In the genomic region with DNA sequence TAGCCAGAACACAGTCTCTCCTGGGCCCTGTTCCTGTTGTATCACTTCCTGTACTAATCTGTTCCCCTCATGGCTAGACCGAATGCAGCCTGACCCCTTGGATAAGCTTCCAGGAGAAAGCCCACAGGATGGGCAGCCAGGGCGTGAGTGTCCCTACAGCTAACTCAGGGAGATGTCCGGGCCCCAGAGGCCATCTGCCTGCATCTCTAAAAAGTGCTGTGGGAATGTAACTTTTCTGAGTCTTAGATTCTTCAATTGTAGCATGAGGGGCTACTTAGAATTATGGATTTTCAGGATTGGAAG, we compare ENCODE assay signal across 8 cellular contexts. TPM values are rescaled to one million over a fixed set of nuclear protein-coding genes. Genes with fewer than 3 reads are reported as not detected.
A peak's percentile ranks its signal among the peaks of the same experiment; 100 is the strongest.
DNase-seq lines count a peak whose midpoint lies in the region; ATAC-seq and TF ChIP-seq lines count a peak whose summit lies in the region.

No MANE protein-coding gene starts in this region.

- no peak for TF ChIP-seq CTCF in coronary artery (IDR thresholded peaks at IDR 0.05)
- TF ChIP-seq CTCF in upper lobe of left lung (IDR thresholded peaks at IDR 0.05) = no peak

- H3K27me3 Mint-ChIP-seq in activated T-cell treated with anti-CD3 and anti-CD28 coated beads, Interleukin-2, amount 50 U/mL, for 24 hours = no peaks in the 10 kb centered on the region

- no peaks in the 10 kb centered on the region for H3K9me3 Mint-ChIP-seq in activated T-cell treated with anti-CD3 and anti-CD28 coated beads, Interleukin-2, amount 50 U/mL, for 24 hours

- H3K27ac ChIP-seq in coronary artery (peak overlapping the region; percentile 97 to 98), muscle layer of duodenum (ENCODE audit: low read length) (peak overlapping the region; percentile 98), upper lobe of left lung (peak overlapping the region; percentile 90 to 99 (median 96))

- H3K4me1 Mint-ChIP-seq in activated T-cell treated with anti-CD3 and anti-CD28 coated beads, Interleukin-2, amount 50 U/mL, for 24 hours (ENCODE audit: low read depth) = peaks cover 74% of the 10 kb centered on the region

- peak overlapping the region; percentile 42 for H3K4me3 ChIP-seq in coronary artery
- H3K4me3 ChIP-seq in muscle layer of duodenum (ENCODE audit: low read depth in 1 of 2, low read length in 2 of 2) = peak overlapping the region in 1 of 2 donors; percentile 50
- no peak overlapping the region for H3K4me3 ChIP-seq in upper lobe of left lung

- H3K36me3 Mint-ChIP-seq in activated T-cell treated with anti-CD3 and anti-CD28 coated beads, Interleukin-2, amount 50 U/mL, for 24 hours (ENCODE audit: low read depth) = no peaks in the 10 kb centered on the region

- H3K36me3 ChIP-seq in muscle layer of duodenum (ENCODE audit: control insufficient read depth in 1 of 2, insufficient read depth in 2 of 2, low read length in 2 of 2) (peaks cover 0 to 50% of the 10 kb centered on the region in 2 donors), upper lobe of left lung (no peaks in the 10 kb centered on the region)

- DNase-seq in activated T-cell treated with anti-CD3 and anti-CD28 coated beads, Interleukin-2, amount 50 U/mL, for 24 hours = no peak
- DNase-seq in activated T-cell treated with anti-CD3 and anti-CD28 coated beads, Interleukin-2, amount 50 U/mL, for 48 hours = no peak
- DNase-seq in coronary artery (ENCODE audit: low spot score) (peak; percentile 76), upper lobe of left lung (no peak)
- no peak for DNase-seq in stimulated activated CD4-positive, alpha-beta T cell treated with anti-CD3 and anti-CD28 coated beads, Interleukin-4, amount 100 ng/mL, for 4 hours

- no peak for ATAC-seq in upper lobe of left lung (ENCODE audit: low FRiP score in 2 of 2)
- no peak for ATAC-seq in HG03378 (IDR thresholded peaks at IDR 0.05; ENCODE audit: unreplicated experiment)
- ATAC-seq in GM18868 (IDR thresholded peaks at IDR 0.05; ENCODE audit: unreplicated experiment) = no peak

- H3K27me3 ChIP-seq in muscle layer of duodenum (ENCODE audit: low read depth, low read length) (no peaks in the 10 kb centered on the region), upper lobe of left lung (no peaks in the 10 kb centered on the region)

- 72 to 76% methylated on average over 3 of the region's 3 CpGs for WGBS in upper lobe of left lung, 2 donors

- no peaks in the 10 kb centered on the region for H3K9me3 ChIP-seq in muscle layer of duodenum (ENCODE audit: control insufficient read depth in 1 of 2, low read length in 2 of 2)
- no peaks in the 10 kb centered on the region for H3K9me3 ChIP-seq in upper lobe of left lung

- TF ChIP-seq EP300 in upper lobe of left lung (IDR thresholded peaks at IDR 0.05) = no peak

- H3K27ac Mint-ChIP-seq in activated T-cell treated with anti-CD3 and anti-CD28 coated beads, Interleukin-2, amount 50 U/mL, for 24 hours = peak overlapping the region; percentile 94

- H3K4me1 ChIP-seq in muscle layer of duodenum (ENCODE audit: control insufficient read depth in 1 of 2, insufficient read depth in 2 of 2, low read length in 2 of 2) = peaks cover 57 to 75% of the 10 kb centered on the region in 2 donors
- peaks cover 90 to 97% (median 92%) of the 10 kb centered on the region in 4 donors for H3K4me1 ChIP-seq in upper lobe of left lung

- H3K4me3 Mint-ChIP-seq in activated T-cell treated with anti-CD3 and anti-CD28 coated beads, Interleukin-2, amount 50 U/mL, for 24 hours = no peak overlapping the region

- no peak for TF ChIP-seq POLR2A in upper lobe of left lung (IDR thresholded peaks at IDR 0.05)

RNA-seq across cellular contexts. Expression of a gene that starts 7.7 kb away (rescaled TPM):
- over 10,000 TPM in 5 of 6 donors, 1,000 to 10,000 TPM in 1; 9,697 to 52,390 (median 19,698) TPM for total RNA-seq in upper lobe of left lung

RNA-seq across cellular contexts. Expression of a gene that starts 33.8 kb away (rescaled TPM):
- 100 to 1,000 TPM in 1 of 6 donors, 10 to 100 TPM in 5; 64.0 to 120 (median 88.8) TPM for total RNA-seq in upper lobe of left lung
